Comparison of ENCODE assay signal across 1 cellular context in the genomic region with DNA sequence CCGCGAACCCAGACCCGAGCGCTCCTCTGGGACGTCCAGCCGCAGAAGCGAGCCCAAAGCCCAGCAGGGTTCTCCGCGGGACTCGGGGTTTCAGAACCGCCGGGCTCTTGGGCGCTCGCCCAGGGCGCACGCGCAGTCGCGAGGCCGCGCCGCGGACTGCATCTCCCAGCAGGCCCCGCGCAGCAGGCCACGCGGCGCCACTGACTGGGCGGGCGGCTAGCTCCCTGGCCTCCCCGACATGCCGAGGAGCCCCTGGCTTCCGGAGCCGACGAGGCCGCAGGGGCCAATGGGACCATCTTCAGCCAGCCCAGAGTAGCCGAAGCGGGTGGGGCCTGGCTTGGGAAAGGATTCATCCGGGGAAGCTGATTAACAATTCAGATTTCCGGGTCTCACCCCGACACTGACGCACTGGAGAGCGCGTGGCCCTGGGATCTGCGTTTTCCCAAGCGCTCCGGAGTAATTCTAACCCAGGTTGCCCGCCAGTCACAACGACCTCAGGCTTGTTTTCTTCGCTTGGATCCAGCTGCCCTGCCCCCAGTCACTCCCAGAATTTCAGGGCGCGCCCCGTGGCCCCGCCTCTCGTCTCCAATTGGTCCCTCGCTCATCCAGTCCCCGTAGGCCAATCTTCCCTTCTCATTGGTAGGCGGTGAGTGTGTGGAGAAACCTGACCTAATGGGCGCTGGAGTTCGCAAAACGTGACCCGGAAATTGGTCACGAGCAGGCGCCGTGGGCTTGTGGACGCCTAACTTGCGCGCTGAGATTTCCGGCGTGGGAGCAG.
TF ChIP-seq lines count a peak whose summit lies in the region.

A gene (plus strand): TSS at position 745 of the 778 bp plus-strand sequence. CDS start 328 bp downstream, outside the sequence.

TF ChIP-seq in A549, 52 proteins besides CTCF, POLR2A, EP300 and RAD21 (continued from another document):
- TF ChIP-seq RARB (CRISPR knock-in tag; IDR thresholded peaks at IDR 0.05) (no peak), RCOR1 (IDR thresholded peaks at IDR 0.05; ENCODE audit: low read depth, low read length) (no peak), NFE2L2 (conservative IDR thresholded peaks at IDR 0.05; ENCODE audit: low read length) (no peak), KDM1A (IDR thresholded peaks at IDR 0.05; ENCODE audit: low read depth) (no peak), CHD2 (IDR thresholded peaks at IDR 0.05; ENCODE audit: low read length, partially characterized antibody) (no peak), CEBPB (IDR thresholded peaks at IDR 0.05) (no peak), CBX8 (IDR thresholded peaks at IDR 0.05) (no peak), NR3C1 (IDR thresholded peaks at IDR 0.05) (no peak), SMC3 (IDR thresholded peaks at IDR 0.05) (no peak), ZC3H11A (IDR thresholded peaks at IDR 0.05) (no peak), HDAC2 (IDR thresholded peaks at IDR 0.05) (no peak), JUNB (IDR thresholded peaks at IDR 0.05) (no peak), PHF8 (IDR thresholded peaks at IDR 0.05; ENCODE audit: borderline replicate concordance, low read depth) (no peak), MAZ (IDR thresholded peaks at IDR 0.05; ENCODE audit: borderline replicate concordance, low read depth, low read length) (no peak), MYC (IDR thresholded peaks at IDR 0.05; ENCODE audit: borderline replicate concordance, low read length) (peak; percentile 82), EHMT2 (IDR thresholded peaks at IDR 0.05; ENCODE audit: low read depth) (no peak), ZFP36 (IDR thresholded peaks at IDR 0.05; ENCODE audit: borderline replicate concordance, partially characterized antibody) (no peak), KDM5A (IDR thresholded peaks at IDR 0.05) (no peak), RFX5 (IDR thresholded peaks at IDR 0.05) (no peak; the same call in 1 of the 2 replicates), TP53 (CRISPR knock-in tag; IDR thresholded peaks at IDR 0.05) (no peak), FOXS1 (CRISPR knock-in tag; IDR thresholded peaks at IDR 0.05) (no peak), NPAS2 (CRISPR knock-in tag; IDR thresholded peaks at IDR 0.05; ENCODE audit: borderline replicate concordance) (peak; percentile 61), ZNF302 (CRISPR knock-in tag; IDR thresholded peaks at IDR 0.05) (no peak), HOXB13 (CRISPR knock-in tag; IDR thresholded peaks at IDR 0.05; ENCODE audit: low read depth) (no peak), GATA3 (IDR thresholded peaks at IDR 0.05; ENCODE audit: borderline replicate concordance) (no peak), HOXA7 (CRISPR knock-in tag; IDR thresholded peaks at IDR 0.05) (no peak), EHF (CRISPR knock-in tag; IDR thresholded peaks at IDR 0.05) (no peak), JUN (IDR thresholded peaks at IDR 0.05) (peak; percentile 87; a peak in 4 of 5 replicates)
- TF ChIP-seq, protein P1, sequence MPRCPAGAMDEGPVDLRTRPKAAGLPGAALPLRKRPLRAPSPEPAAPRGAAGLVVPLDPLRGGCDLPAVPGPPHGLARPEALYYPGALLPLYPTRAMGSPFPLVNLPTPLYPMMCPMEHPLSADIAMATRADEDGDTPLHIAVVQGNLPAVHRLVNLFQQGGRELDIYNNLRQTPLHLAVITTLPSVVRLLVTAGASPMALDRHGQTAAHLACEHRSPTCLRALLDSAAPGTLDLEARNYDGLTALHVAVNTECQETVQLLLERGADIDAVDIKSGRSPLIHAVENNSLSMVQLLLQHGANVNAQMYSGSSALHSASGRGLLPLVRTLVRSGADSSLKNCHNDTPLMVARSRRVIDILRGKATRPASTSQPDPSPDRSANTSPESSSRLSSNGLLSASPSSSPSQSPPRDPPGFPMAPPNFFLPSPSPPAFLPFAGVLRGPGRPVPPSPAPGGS (IDR thresholded peaks at IDR 0.05), result peak; percentile 61; the same call in 1 of the 3 replicates
- TF ChIP-seq, protein P2, sequence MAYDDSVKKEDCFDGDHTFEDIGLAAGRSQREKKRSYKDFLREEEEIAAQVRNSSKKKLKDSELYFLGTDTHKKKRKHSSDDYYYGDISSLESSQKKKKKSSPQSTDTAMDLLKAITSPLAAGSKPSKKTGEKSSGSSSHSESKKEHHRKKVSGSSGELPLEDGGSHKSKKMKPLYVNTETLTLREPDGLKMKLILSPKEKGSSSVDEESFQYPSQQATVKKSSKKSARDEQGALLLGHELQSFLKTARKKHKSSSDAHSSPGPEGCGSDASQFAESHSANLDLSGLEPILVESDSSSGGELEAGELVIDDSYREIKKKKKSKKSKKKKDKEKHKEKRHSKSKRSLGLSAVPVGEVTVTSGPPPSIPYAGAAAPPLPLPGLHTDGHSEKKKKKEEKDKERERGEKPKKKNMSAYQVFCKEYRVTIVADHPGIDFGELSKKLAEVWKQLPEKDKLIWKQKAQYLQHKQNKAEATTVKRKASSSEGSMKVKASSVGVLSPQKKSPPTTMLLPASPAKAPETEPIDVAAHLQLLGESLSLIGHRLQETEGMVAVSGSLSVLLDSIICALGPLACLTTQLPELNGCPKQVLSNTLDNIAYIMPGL (CRISPR knock-in tag; IDR thresholded peaks at IDR 0.05; ENCODE audit: borderline replicate concordance), result no peak
- TF ChIP-seq, protein P3, sequence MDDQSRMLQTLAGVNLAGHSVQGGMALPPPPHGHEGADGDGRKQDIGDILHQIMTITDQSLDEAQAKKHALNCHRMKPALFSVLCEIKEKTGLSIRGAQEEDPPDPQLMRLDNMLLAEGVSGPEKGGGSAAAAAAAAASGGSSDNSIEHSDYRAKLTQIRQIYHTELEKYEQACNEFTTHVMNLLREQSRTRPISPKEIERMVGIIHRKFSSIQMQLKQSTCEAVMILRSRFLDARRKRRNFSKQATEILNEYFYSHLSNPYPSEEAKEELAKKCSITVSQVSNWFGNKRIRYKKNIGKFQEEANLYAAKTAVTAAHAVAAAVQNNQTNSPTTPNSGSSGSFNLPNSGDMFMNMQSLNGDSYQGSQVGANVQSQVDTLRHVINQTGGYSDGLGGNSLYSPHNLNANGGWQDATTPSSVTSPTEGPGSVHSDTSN (IDR thresholded peaks at IDR 0.05), result no peak
- TF ChIP-seq, protein P4, sequence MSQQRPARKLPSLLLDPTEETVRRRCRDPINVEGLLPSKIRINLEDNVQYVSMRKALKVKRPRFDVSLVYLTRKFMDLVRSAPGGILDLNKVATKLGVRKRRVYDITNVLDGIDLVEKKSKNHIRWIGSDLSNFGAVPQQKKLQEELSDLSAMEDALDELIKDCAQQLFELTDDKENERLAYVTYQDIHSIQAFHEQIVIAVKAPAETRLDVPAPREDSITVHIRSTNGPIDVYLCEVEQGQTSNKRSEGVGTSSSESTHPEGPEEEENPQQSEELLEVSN (IDR thresholded peaks at IDR 0.05; ENCODE audit: borderline replicate concordance, low read depth), result no peak; the same call in 1 of the 2 replicates
- TF ChIP-seq, protein P5, sequence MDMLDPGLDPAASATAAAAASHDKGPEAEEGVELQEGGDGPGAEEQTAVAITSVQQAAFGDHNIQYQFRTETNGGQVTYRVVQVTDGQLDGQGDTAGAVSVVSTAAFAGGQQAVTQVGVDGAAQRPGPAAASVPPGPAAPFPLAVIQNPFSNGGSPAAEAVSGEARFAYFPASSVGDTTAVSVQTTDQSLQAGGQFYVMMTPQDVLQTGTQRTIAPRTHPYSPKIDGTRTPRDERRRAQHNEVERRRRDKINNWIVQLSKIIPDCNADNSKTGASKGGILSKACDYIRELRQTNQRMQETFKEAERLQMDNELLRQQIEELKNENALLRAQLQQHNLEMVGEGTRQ (IDR thresholded peaks at IDR 0.05), result peak; percentile 93
